31 cellular contexts compared by ENCODE assay signal in genomic region chr2:198315791-198316190, GRCh38.
"Had no signal": no experiment of that assay in that cellular context is flagged by ENCODE, and none has a peak within 500 bp of the region (broad histone marks: within the 10 kb centered on the region; RNA-seq: fewer than 3 reads in every experiment).

No MANE protein-coding gene starts in this region.

- H3K27ac ChIP-seq: ascending aorta, cardiac muscle cell, coronary artery, heart right ventricle, lower lobe of right lung, ovary, prostate gland, skin epidermis, thoracic aorta, uterus had no signal

- H3K36me3 ChIP-seq: ascending aorta, cardiac muscle cell, heart right ventricle, lower lobe of right lung, ovary, prostate gland, thoracic aorta, uterus had no signal

- H3K36me3 Mint-ChIP-seq: activated naive CD8-positive, alpha-beta T cell; brain; naive B cell; stimulated activated effector memory CD8-positive, alpha-beta T cell treated with anti-CD3 and anti-CD28 coated beads, Interleukin-12 subunit alpha, Interleukin-12 subunit beta, amount 100 ng/mL, for 72 hours; type B pancreatic cell had no signal

- H3K4me1 ChIP-seq: ascending aorta, heart right ventricle, lower lobe of right lung, prostate gland, uterus had no signal

- H3K4me3 Mint-ChIP-seq: activated naive CD8-positive, alpha-beta T cell; activated T-cell treated with anti-CD3 and anti-CD28 coated beads, Interleukin-2, amount 50 U/mL, for 72 hours; naive B cell; nephron progenitor cell; stimulated activated effector memory CD8-positive, alpha-beta T cell treated with anti-CD3 and anti-CD28 coated beads, Interleukin-12 subunit alpha, Interleukin-12 subunit beta, amount 100 ng/mL, for 72 hours; stimulated activated naive CD8-positive, alpha-beta T cell treated with anti-CD3 and anti-CD28 coated beads, Interleukin-15, Interleukin-2, amounts not matched to agents 100 ng/mL and 50 ng/mL, for 24 hours; type B pancreatic cell had no signal

- H3K27me3 ChIP-seq: ascending aorta, ovary had no signal

- H3K4me3 ChIP-seq: ascending aorta, cardiac muscle cell, coronary artery, heart right ventricle, lower lobe of right lung, ovary, prostate gland, skin epidermis, thoracic aorta, uterus had no signal

- H3K9me3 ChIP-seq: ascending aorta, heart right ventricle, lower lobe of right lung, ovary, prostate gland, thoracic aorta, uterus had no signal

- H3K4me1 Mint-ChIP-seq: naive B cell; stimulated activated effector memory CD8-positive, alpha-beta T cell treated with anti-CD3 and anti-CD28 coated beads, Interleukin-12 subunit alpha, Interleukin-12 subunit beta, amount 100 ng/mL, for 72 hours had no signal

- H3K27ac Mint-ChIP-seq: activated naive CD8-positive, alpha-beta T cell; activated T-cell treated with anti-CD3 and anti-CD28 coated beads, Interleukin-2, amount 50 U/mL, for 72 hours; nephron progenitor cell; stimulated activated effector memory CD8-positive, alpha-beta T cell treated with anti-CD3 and anti-CD28 coated beads, Interleukin-12 subunit alpha, Interleukin-12 subunit beta, amount 100 ng/mL, for 72 hours; stimulated activated naive CD8-positive, alpha-beta T cell treated with anti-CD3 and anti-CD28 coated beads, Interleukin-15, Interleukin-2, amounts not matched to agents 100 ng/mL and 50 ng/mL, for 24 hours; type B pancreatic cell had no signal

- H3K9me3 Mint-ChIP-seq: activated T-cell treated with anti-CD3 and anti-CD28 coated beads, Interleukin-2, amount 50 U/mL, for 72 hours; brain; naive B cell; nephron progenitor cell; stimulated activated effector memory CD8-positive, alpha-beta T cell treated with anti-CD3 and anti-CD28 coated beads, Interleukin-12 subunit alpha, Interleukin-12 subunit beta, amount 100 ng/mL, for 72 hours; stimulated activated naive CD8-positive, alpha-beta T cell treated with anti-CD3 and anti-CD28 coated beads, Interleukin-15, Interleukin-2, amounts not matched to agents 100 ng/mL and 50 ng/mL, for 24 hours; type B pancreatic cell had no signal

- DNase-seq: activated CD4-positive, alpha-beta T cell treated with anti-CD3 and anti-CD28 coated beads for 4 hours; activated CD4-positive, alpha-beta T cell treated with anti-CD3 and anti-CD28 coated beads, Interleukin-2, amount 50 U/mL, for 4 hours; activated effector memory CD4-positive, alpha-beta T cell treated with Interleukin-2 at 50 U/mL for 16 hours; activated naive CD4-positive, alpha-beta T cell treated with Interleukin-2 at 50 U/mL for 16 hours; activated T-cell treated with anti-CD3 and anti-CD28 coated beads for 4 hours; activated T-cell treated with anti-CD3 and anti-CD28 coated beads, Interleukin-2, amount 50 U/mL, for 72 hours; cerebellar nuclear complex; foreskin melanocyte; heart right ventricle; kidney glomerular epithelial cell; lower lobe of right lung; mesendoderm; naive B cell; nephron progenitor cell; ovary; retina; stimulated activated CD4-positive, alpha-beta T cell treated with anti-CD3 and anti-CD28 coated beads, Interleukin-4, amount 100 ng/mL, for 24 hours; uterus had no signal

- ATAC-seq: activated T-cell treated with anti-CD3 and anti-CD28 coated beads, Interleukin-2, amount 50 U/mL, for 72 hours; heart right ventricle; left lobe of liver; lower lobe of right lung; sciatic nerve; stimulated activated effector memory CD8-positive, alpha-beta T cell treated with anti-CD3 and anti-CD28 coated beads, Interleukin-12 subunit alpha, Interleukin-12 subunit beta, amount 100 ng/mL, for 72 hours had no signal
